In the genomic region with DNA sequence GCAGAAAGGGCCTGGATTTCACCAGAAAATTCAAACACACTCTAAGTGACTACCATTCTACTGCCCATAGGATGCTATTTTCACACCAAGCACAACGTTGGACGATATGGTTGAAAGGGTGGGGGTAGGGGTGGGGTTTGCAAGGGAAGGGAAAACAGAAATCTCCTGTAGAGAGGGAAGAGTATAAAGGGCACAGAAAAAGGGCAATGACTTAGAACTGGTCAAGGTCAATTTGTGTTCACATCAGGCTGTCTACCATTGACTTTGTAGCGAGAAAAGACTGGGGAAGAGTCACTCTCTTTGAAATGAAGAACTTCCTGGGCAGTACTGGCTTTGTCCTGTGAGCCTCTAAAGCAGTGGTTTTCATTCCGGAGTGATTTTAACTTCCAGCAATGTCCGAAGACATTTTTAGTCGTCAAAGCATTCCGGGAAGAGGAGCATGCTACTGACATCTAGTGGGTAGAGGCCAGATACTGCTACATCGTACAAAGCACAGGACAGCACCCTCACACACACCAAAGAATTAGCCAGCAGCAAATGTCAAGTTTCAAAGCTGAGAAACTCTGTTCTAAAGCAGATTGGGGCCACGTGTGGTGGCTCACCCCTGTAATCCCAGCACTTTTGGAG, we compare ENCODE assay signal across 9 cellular contexts. TPM values are rescaled to one million over a fixed set of nuclear protein-coding genes. Genes with fewer than 3 reads are reported as not detected.
A peak's percentile ranks its signal among the peaks of the same experiment; 100 is the strongest.
DNase-seq lines count a peak whose midpoint lies in the region; ATAC-seq, FAIRE-seq and TF ChIP-seq lines count a peak whose summit lies in the region.
"Had no signal": no experiment of that assay in that cellular context is flagged by ENCODE, and none has a peak within 500 bp of the region (broad histone marks: within the 10 kb centered on the region; RNA-seq: fewer than 3 reads in every experiment).

No MANE protein-coding gene starts in this region.

- POLR2A ChIA-PET in T-cell (lab: Charles Lee), result no interaction called here

- DNase-seq in AG10803 (ENCODE audit: low read depth), result peak; percentile 51
- peak; percentile 65 to 85 for DNase-seq in HAP-1 (ENCODE audit: low spot score in 2 of 2)
- no peak for DNase-seq in kidney
- no peak for DNase-seq in NCI-H1930 (lab: John Stamatoyannopoulos, UW)
- DNase-seq in T-cell, result no peak
- DNase-seq in midbrain (lab: John Stamatoyannopoulos, UW), result no peak

- ATAC-seq in T-cell (replicated peaks in 1 of 4) (no peak), GM19452 (IDR thresholded peaks at IDR 0.05; ENCODE audit: unreplicated experiment) (no peak)

- no peak for FAIRE-seq in kidney (lab: Jason Lieb, UNC)

- H3K4me3 ChIP-seq in AG10803 (ENCODE audit: low read length) (no peak overlapping the region), HAP-1 (no peak overlapping the region), WI38 (ENCODE audit: low read depth, low read length) (no peak overlapping the region), kidney (ENCODE audit: low read length in 2 of 2) (no peak overlapping the region)

- H3K27me3 ChIP-seq in HAP-1 (ENCODE audit: low read depth), result no peaks in the 10 kb centered on the region
- H3K27me3 ChIP-seq: neutrophil had no signal

- H3K4me1 Mint-ChIP-seq in T-cell, result peaks cover 0 to 11% (median 2%) of the 10 kb centered on the region in 3 donors

- no peak overlapping the region for H3K4me3 Mint-ChIP-seq in T-cell

- intact Hi-C loops in kidney (cut with DNase I), result no loop called here

- H3K36me3 Mint-ChIP-seq in T-cell, result no peaks in the 10 kb centered on the region

- H3K27ac Mint-ChIP-seq in T-cell, result no peak overlapping the region

- no peaks in the 10 kb centered on the region for H3K36me3 ChIP-seq in HAP-1 (replicated peaks)
- H3K36me3 ChIP-seq in kidney (ENCODE audit: control insufficient read depth in 1 of 2, insufficient read depth in 2 of 2, low read length in 2 of 2), result no peaks in the 10 kb centered on the region
- H3K36me3 ChIP-seq: neutrophil had no signal

- CTCF ChIA-PET in T-cell (lab: Charles Lee), result no interaction called here

- no peak overlapping the region for H3K9ac ChIP-seq in kidney (ENCODE audit: low read length in 2 of 2)

- H3K9me3 ChIP-seq in HAP-1, result no peaks in the 10 kb centered on the region
- no peaks in the 10 kb centered on the region for H3K9me3 ChIP-seq in kidney (ENCODE audit: control insufficient read depth in 1 of 2, low read length in 2 of 2)
- H3K9me3 ChIP-seq: neutrophil had no signal

- no peaks in the 10 kb centered on the region for H3K9me3 Mint-ChIP-seq in T-cell

- peaks cover 0 to 19% of the 10 kb centered on the region in 2 donors for H3K27me3 Mint-ChIP-seq in T-cell

- H3K4me1 ChIP-seq in HAP-1, result peaks cover 18% of the 10 kb centered on the region
- H3K4me1 ChIP-seq in kidney (ENCODE audit: control insufficient read depth in 1 of 2, insufficient read depth in 1 of 2, low read depth in 1 of 2, low read length in 2 of 2), result no peaks in the 10 kb centered on the region

- no peak overlapping the region for H3K27ac ChIP-seq in kidney (ENCODE audit: low read depth in 2 of 2, low read length in 2 of 2)
- H3K27ac ChIP-seq: neutrophil had no signal

- peak; percentile 56 for TF ChIP-seq CTCF in AG10803 (conservative IDR thresholded peaks at IDR 0.05; ENCODE audit: low read length)
- TF ChIP-seq CTCF in WI38 (IDR thresholded peaks at IDR 0.05; ENCODE audit: low read depth, low read length), result peak; percentile 32
- peak; percentile 10 for TF ChIP-seq CTCF in kidney (IDR thresholded peaks at IDR 0.05; ENCODE audit: borderline replicate concordance, extremely low read depth, insufficient read depth)

- in situ Hi-C loops in HAP-1 (cut with MboI; ENCODE audit: low sequenced_read_pairs), result no loop called here

RNA-seq across cellular contexts. Expression of gene SLC7A3, which starts 48.4 kb away (rescaled TPM):
- not detected for total RNA-seq in kidney
- polyA plus RNA-seq in kidney (ENCODE audit: insufficient read depth, low read depth, low replicate concordance), result not detected
- total RNA-seq in T-cell, result 1 to 10 TPM in 1 of 5 donors, under 1 TPM in 3, not detected in 1; 0.26 to 1.4 (median 0.42) TPM

Comparison
In these comparisons a context has a peak if more than half of its experiments do, and no peak if none do; other contexts are left out.
1. DNase-seq: peak in AG10803 (single experiment) and HAP-1 (2 of 2); none in kidney (single experiment), NCI-H1930 (0 of 2), T-cell (0 of 34) and midbrain (single experiment).
2. Peak in every context shown above with its lines, with median percentiles within 50 percentile points of each other: CTCF ChIP-seq.